In genomic region chr19:4453232-4454179, GRCh38 we compare ENCODE assay signal across 14 cellular contexts.
"Had no signal": no experiment of that assay in that cellular context is flagged by ENCODE, and none has a peak within 500 bp of the region (broad histone marks: within the 10 kb centered on the region; RNA-seq: fewer than 3 reads in every experiment).

No MANE protein-coding gene starts in this region.

- H3K36me3 Mint-ChIP-seq: natural killer cell had no signal

- ATAC-seq: esophagus mucosa, left cardiac atrium, natural killer cell had no signal

- H3K9me3 Mint-ChIP-seq: activated B cell treated with CpG ODN at 0.5 μM for 24 hours; activated CD4-positive, alpha-beta T cell treated with anti-CD3 and anti-CD28 coated beads, Interleukin-2, amount 10 ng/mL, durations not matched to agents 24 days and 14 days; natural killer cell; stimulated activated naive CD8-positive, alpha-beta T cell treated with anti-CD3 and anti-CD28 coated beads, Interleukin-15, Interleukin-2, amounts not matched to agents 100 ng/mL and 50 ng/mL, for 24 hours had no signal

- H3K27ac Mint-ChIP-seq: activated B cell treated with CpG ODN at 0.5 μM for 24 hours; activated CD4-positive, alpha-beta T cell treated with anti-CD3 and anti-CD28 coated beads, Interleukin-2, amount 10 ng/mL, durations not matched to agents 24 days and 14 days; natural killer cell; stimulated activated naive CD8-positive, alpha-beta T cell treated with anti-CD3 and anti-CD28 coated beads, Interleukin-15, Interleukin-2, amounts not matched to agents 100 ng/mL and 50 ng/mL, for 24 hours had no signal

- FAIRE-seq: endometrium had no signal

- H3K4me3 Mint-ChIP-seq: activated B cell treated with CpG ODN at 0.5 μM for 24 hours; activated CD4-positive, alpha-beta T cell treated with anti-CD3 and anti-CD28 coated beads, Interleukin-2, amount 10 ng/mL, durations not matched to agents 24 days and 14 days; natural killer cell; stimulated activated naive CD8-positive, alpha-beta T cell treated with anti-CD3 and anti-CD28 coated beads, Interleukin-15, Interleukin-2, amounts not matched to agents 100 ng/mL and 50 ng/mL, for 24 hours had no signal

- H3K9me3 ChIP-seq: upper lobe of left lung had no signal

- H3K27ac ChIP-seq: upper lobe of left lung had no signal

- DNase-seq: activated B cell treated with CpG ODN at 0.5 μM for 24 hours; activated CD4-positive, alpha-beta T cell treated with anti-CD3 and anti-CD28 coated beads, Interleukin-2, amount 10 ng/mL, durations not matched to agents 24 days and 14 days; activated CD8-positive, alpha-beta memory T cell treated with anti-CD3 and anti-CD28 coated beads for 24 hours; activated naive CD4-positive, alpha-beta T cell treated with anti-CD3 and anti-CD28 coated beads, Interleukin-2, amount 50 U/mL, for 16 hours; amniotic stem cell; left cardiac atrium; natural killer cell; stimulated activated CD4-positive, alpha-beta T cell treated with anti-CD3 and anti-CD28 coated beads, Interleukin-12 subunit alpha, Interleukin-12 subunit beta, amount 100 ng/mL, for 4 hours; stimulated activated CD4-positive, alpha-beta T cell treated with anti-CD3 and anti-CD28 coated beads, Interleukin-2, amount 100 ng/mL, for 48 hours; T-helper 1 cell had no signal

- H3K27me3 ChIP-seq: upper lobe of left lung had no signal

- H3K27me3 Mint-ChIP-seq: activated B cell treated with CpG ODN at 0.5 μM for 24 hours; stimulated activated naive CD8-positive, alpha-beta T cell treated with anti-CD3 and anti-CD28 coated beads, Interleukin-15, Interleukin-2, amounts not matched to agents 100 ng/mL and 50 ng/mL, for 24 hours had no signal

- H3K4me3 ChIP-seq: upper lobe of left lung had no signal
